ENCODE assay signal across 28 cellular contexts in the genomic region with DNA sequence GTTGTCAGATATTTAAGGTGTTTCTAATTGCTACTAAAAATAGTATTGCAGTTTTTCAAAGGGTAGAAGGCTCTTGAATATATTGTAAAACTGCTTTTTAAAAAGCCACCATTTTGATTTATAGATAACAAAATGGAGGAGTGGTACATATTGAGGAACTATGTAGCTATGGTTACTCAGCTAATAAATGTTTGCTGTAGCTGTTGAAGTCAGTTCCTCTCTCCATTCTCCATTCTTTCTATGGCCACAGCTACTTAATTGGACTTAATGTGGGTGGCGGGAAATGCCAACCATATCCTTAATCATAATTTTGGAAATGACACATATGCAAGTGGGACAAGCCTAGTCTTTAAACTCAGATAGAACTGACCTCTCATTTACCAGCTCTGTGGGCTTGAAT. TPM values are rescaled to one million over a fixed set of nuclear protein-coding genes. Genes with fewer than 3 reads are reported as not detected.
DNase-seq lines count a peak whose midpoint lies in the region; ATAC-seq, FAIRE-seq and TF ChIP-seq lines count a peak whose summit lies in the region.
"Had no signal": no experiment of that assay in that cellular context is flagged by ENCODE, and none has a peak within 500 bp of the region (broad histone marks: within the 10 kb centered on the region; RNA-seq: fewer than 3 reads in every experiment).

No MANE protein-coding gene starts in this region.

- H3F3A ChIP-seq in PC-9 (ENCODE audit: insufficient read depth, low read depth), result peaks cover 4% of the 10 kb centered on the region; the same call in 1 of the 2 replicates

- no peak for TF ChIP-seq CTCF in liver (IDR thresholded peaks at IDR 0.05; ENCODE audit: low read depth, low read length, missing input control)
- no peak for TF ChIP-seq CTCF in HepG2 (CRISPR knock-in tag; IDR thresholded peaks at IDR 0.05)
- TF ChIP-seq CTCF in PC-9 (conservative IDR thresholded peaks at IDR 0.05), result no peak

- H3K79me2 ChIP-seq in HepG2 (ENCODE audit: insufficient read depth, low read length), result no peaks in the 10 kb centered on the region
- H3K79me2 ChIP-seq in PC-9 (ENCODE audit: low read depth), result peaks cover 95% of the 10 kb centered on the region
- H3K79me2 ChIP-seq: parathyroid adenoma had no signal

- ATAC-seq in HepG2, result no peak
- no peak for ATAC-seq in HG02884 (IDR thresholded peaks at IDR 0.05; ENCODE audit: unreplicated experiment)
- ATAC-seq: GM23338, heart right ventricle, right cardiac atrium, SK-N-SH treated with all-trans-retinoic acid at 6 μM for 48 hours had no signal

- H3K27ac ChIP-seq in liver (ENCODE audit: low read depth in 1 of 2, low read length in 2 of 2), result no peak overlapping the region
- H3K27ac ChIP-seq in HepG2 (ENCODE audit: extremely low read length, insufficient read depth, low read length), result no peak overlapping the region
- peak overlapping the region; percentile 20; the same call in 1 of the 2 replicates for H3K27ac ChIP-seq in PC-9
- H3K27ac ChIP-seq: coronary artery, esophagus squamous epithelium, heart right ventricle, neural progenitor cell, parathyroid adenoma, RWPE1, spleen had no signal

- H3K9me2 ChIP-seq in PC-9 (ENCODE audit: insufficient read depth), result no peaks in the 10 kb centered on the region

- H3K4me3 ChIP-seq in liver (ENCODE audit: low read depth in 1 of 3, low read length in 3 of 3) (no peak overlapping the region), HepG2 (replicated peaks in 1 of 3; ENCODE audit: insufficient read depth in 1 of 3, low read depth in 2 of 3, low read length in 3 of 3) (no peak overlapping the region), PC-9 (no peak overlapping the region)
- H3K4me3 ChIP-seq: coronary artery, esophagus squamous epithelium, GM23338, heart right ventricle, neural progenitor cell, spleen had no signal

- H3K9me3 ChIP-seq in liver (ENCODE audit: control insufficient read depth in 4 of 4, low read length in 3 of 4), result no peaks in the 10 kb centered on the region
- no peaks in the 10 kb centered on the region for H3K9me3 ChIP-seq in HepG2 (ENCODE audit: low read length)
- H3K9me3 ChIP-seq in PC-9 (ENCODE audit: insufficient read depth, low read depth), result no peaks in the 10 kb centered on the region
- H3K9me3 ChIP-seq: esophagus squamous epithelium, heart right ventricle, spleen had no signal

- POLR2A ChIA-PET in HepG2 (lab: Yijun Ruan, JAX) (interaction anchor here (1.1 kb wide), 1 partner anchor 25 kb away, joined by 3 read pairs; the partner anchor contains the start of gene CDKN2B), PC-9 (lab: Charles Lee; ENCODE audit: unreplicated experiment) (no interaction called here)

- intact Hi-C loops in HepG2 (cut with micrococcal nuclease; ENCODE audit: unreplicated experiment), result no loop called here
- intact Hi-C loops in PC-9 (cut with micrococcal nuclease; ENCODE audit: unreplicated experiment), result loop anchor here (10.0 kb wide), 1 partner anchor 471 kb away; no protein-coding TSS in a partner anchor

- TF ChIP-seq POLR2A in HepG2 (IDR thresholded peaks at IDR 0.05; ENCODE audit: insufficient read depth in 1 of 2, low read depth in 2 of 2, low read length in 2 of 2), result no peak

- no peaks in the 10 kb centered on the region for H4K20me1 ChIP-seq in HepG2 (ENCODE audit: insufficient read depth, low read length)
- H4K20me1 ChIP-seq in PC-9 (ENCODE audit: insufficient read depth), result no peaks in the 10 kb centered on the region

- WGBS in liver, result 71% methylated on average over 1 of the region's 1 CpG
- WGBS in HepG2 (ENCODE audit: low lambda C conversion rate), result 10% methylated on average over 1 of the region's 1 CpG

- BruUV-seq in HepG2 (replicated peaks; lab: Mats Ljungman, UMichigan) (no TSS peak), PC-9 (replicated peaks; lab: Mats Ljungman, UMichigan) (no TSS peak)

- no peak for FAIRE-seq in HepG2 (lab: Jason Lieb, UNC)
- FAIRE-seq: astrocyte had no signal

- H3K9ac ChIP-seq in liver (ENCODE audit: low read depth in 1 of 2, low read length in 2 of 2) (no peak overlapping the region), HepG2 (ENCODE audit: insufficient read depth, low read depth, low read length) (no peak overlapping the region)
- H3K9ac ChIP-seq: neural progenitor cell, parathyroid adenoma had no signal

- H3K36me3 ChIP-seq in liver (ENCODE audit: control insufficient read depth in 4 of 4, insufficient read depth in 3 of 4, low read depth in 1 of 4, low read length in 3 of 4), result no peaks in the 10 kb centered on the region
- no peaks in the 10 kb centered on the region for H3K36me3 ChIP-seq in HepG2 (replicated peaks in 1 of 2; ENCODE audit: control insufficient read depth in 1 of 2, insufficient read depth in 2 of 2, low read length in 2 of 2)
- peaks cover 8% of the 10 kb centered on the region; the same call in 1 of the 2 replicates for H3K36me3 ChIP-seq in PC-9 (ENCODE audit: low read depth)
- H3K36me3 ChIP-seq: esophagus squamous epithelium, heart right ventricle, neural progenitor cell, spleen had no signal

- H3K4me1 ChIP-seq in liver (ENCODE audit: control insufficient read depth in 4 of 4, insufficient read depth in 4 of 4, low read length in 3 of 4) (no peaks in the 10 kb centered on the region), HepG2 (ENCODE audit: insufficient read depth, low read length) (no peaks in the 10 kb centered on the region), PC-9 (replicated peaks; ENCODE audit: insufficient read depth) (peaks cover 9% of the 10 kb centered on the region; the same call in 1 of the 2 replicates)
- H3K4me1 ChIP-seq: esophagus squamous epithelium, neural progenitor cell, parathyroid adenoma had no signal

- DNase-seq in HepG2 (ENCODE audit: low spot score) (no peak), NCI-H146 treated with DMSO at 0.1 percent for 48 hours (lab: John Stamatoyannopoulos, UW; ENCODE audit: unreplicated experiment) (peak; percentile 31), PC-9 (no peak), middle frontal gyrus (ENCODE audit: extremely low spot score, low spot score) (no peak), NK-92 (lab: John Stamatoyannopoulos, UW; ENCODE audit: unreplicated experiment) (no peak), NCI-H524 treated with DMSO at 0.1 percent for 48 hours (lab: John Stamatoyannopoulos, UW) (no peak)
- DNase-seq: ACHN; activated CD4-positive, alpha-beta T cell treated with anti-CD3 and anti-CD28 coated beads, Interleukin-2, amount 10 ng/mL, durations not matched to agents 24 days and 14 days; activated gamma-delta T cell treated with Interleukin-2 at 50 U/mL for 16 hours; activated T-cell treated with anti-CD3 and anti-CD28 coated beads, Interleukin-2, amount 50 U/mL, for 24 hours; esophagus squamous epithelium; foreskin melanocyte; heart right ventricle; right cardiac atrium; spleen; trophoblast cell had no signal

- no peak for TF ChIP-seq RAD21 in liver (IDR thresholded peaks at IDR 0.05)
- no peak for TF ChIP-seq RAD21 in HepG2 (CRISPR knock-in tag; IDR thresholded peaks at IDR 0.05)

- TF ChIP-seq EP300 in HepG2 (IDR thresholded peaks at IDR 0.05; ENCODE audit: low read depth in 2 of 2, low read length in 2 of 2) (no peak), HepG2 (CRISPR knock-in tag; IDR thresholded peaks at IDR 0.05; ENCODE audit: borderline replicate concordance) (no peak)

- H3K4me2 ChIP-seq in HepG2 (ENCODE audit: low read depth, low read length), result no peak overlapping the region
- H3K4me2 ChIP-seq in PC-9, result no peak overlapping the region
- H3K4me2 ChIP-seq: GM23338, neural progenitor cell had no signal

- H2AFZ ChIP-seq in HepG2 (ENCODE audit: low read length), result no peak overlapping the region
- no peak overlapping the region for H2AFZ ChIP-seq in PC-9
- H2AFZ ChIP-seq: GM23338, neural progenitor cell, parathyroid adenoma had no signal

- in situ Hi-C loops in HepG2 (cut with HindIII; ENCODE audit: extremely low pct_ligation_motif_present, low pct_unique_long_range_greater_than_20kb), result no loop called here

- peaks cover 0 to 8% (median 3%) of the 10 kb centered on the region in 4 donors for H3K27me3 ChIP-seq in liver (ENCODE audit: control insufficient read depth in 4 of 4, insufficient read depth in 4 of 4, low read length in 3 of 4)
- no peaks in the 10 kb centered on the region for H3K27me3 ChIP-seq in HepG2 (ENCODE audit: control insufficient read depth in 1 of 2, insufficient read depth in 2 of 2, low read length in 2 of 2)
- no peaks in the 10 kb centered on the region for H3K27me3 ChIP-seq in PC-9 (ENCODE audit: insufficient read depth, low read depth)

- CTCF ChIA-PET in HepG2 (lab: Yijun Ruan, JAX; ENCODE audit: low intra/inter-chr PET ratio, low total read pairs) (no interaction called here), PC-9 (lab: Charles Lee) (no interaction called here)

RNA-seq across cellular contexts. Expression of gene CDKN2A, which starts 10.7 kb away (rescaled TPM):
- under 1 TPM; 0.23 to 0.33 TPM for total RNA-seq in liver
- polyA plus RNA-seq in liver, result under 1 TPM; 0.52 to 0.76 TPM
- 4.2 TPM in 2 replicates for total RNA-seq in HepG2 (2016; rRNA removed; fragmentation: Illumina TruSeq; extraction: Trizol)
- total RNA-seq in HepG2 (2016; cell fraction: cytosol; rRNA removed; fragmentation: Illumina TruSeq; extraction: Trizol; ENCODE audit: low read depth), result 1.9 and 3.2 TPM in 2 replicates
- total RNA-seq in HepG2 (2016; cell fraction: insoluble cytoplasmic fraction; rRNA removed; fragmentation: Illumina TruSeq; extraction: Trizol), result 4.0 and 4.4 TPM in 2 replicates
- total RNA-seq in HepG2 (2016; cell fraction: membrane; rRNA removed; fragmentation: Illumina TruSeq; extraction: Trizol), result 3.2 and 4.1 TPM in 2 replicates
- total RNA-seq in HepG2 (2016; cell fraction: nucleus; rRNA removed; fragmentation: Illumina TruSeq; extraction: Trizol), result 1.3 and 1.7 TPM in 2 replicates
- polyA plus RNA-seq in HepG2 (2011; rRNA removed), result 4.8 and 7.4 TPM in 2 replicates
- 6.0 and 6.8 TPM in 2 replicates for polyA plus RNA-seq in HepG2 (2011; cell fraction: cytosol; rRNA removed)
- polyA plus RNA-seq in HepG2 (2011; cell fraction: nucleus; rRNA removed), result 4.8 and 7.1 TPM in 2 replicates
- polyA plus RNA-seq in HepG2 (2012), result 1.3 and 2.3 TPM in 2 replicates
- polyA plus RNA-seq in HepG2 (2016; cell fraction: cytosol; fragmentation: Illumina TruSeq; extraction: Trizol; ENCODE audit: low read depth), result 2.5 and 3.2 TPM in 2 replicates
- polyA plus RNA-seq in HepG2 (2016; cell fraction: insoluble cytoplasmic fraction; fragmentation: Illumina TruSeq; extraction: Trizol; ENCODE audit: low read depth), result 5.0 and 6.3 TPM in 2 replicates
- polyA plus RNA-seq in HepG2 (2016; cell fraction: membrane; fragmentation: Illumina TruSeq; extraction: Trizol; ENCODE audit: low read depth), result 3.5 and 3.6 TPM in 2 replicates
- 4.3 and 4.4 TPM in 2 replicates for polyA plus RNA-seq in HepG2 (2016; cell fraction: nucleus; fragmentation: Illumina TruSeq; extraction: Trizol; ENCODE audit: insufficient read depth, low read depth)
- polyA minus RNA-seq in HepG2 (2011; rRNA and poly(A)+ RNA removed; ENCODE audit: low replicate concordance), result 3.3 and 67.7 TPM in 2 replicates
- polyA minus RNA-seq in HepG2 (2011; cell fraction: cytosol; rRNA and poly(A)+ RNA removed), result 3.8 and 4.1 TPM in 2 replicates
- polyA minus RNA-seq in HepG2 (2011; cell fraction: nucleus; rRNA and poly(A)+ RNA removed), result 3.2 and 3.9 TPM in 2 replicates
- total RNA-seq in PC-9 (2021), result 282 and 404 TPM in 2 replicates
- total RNA-seq: Daoy, NCI-H460 had no signal

RNA-seq across cellular contexts. Expression of gene CDKN2B-AS1, which starts 11.1 kb away (rescaled TPM):
- total RNA-seq in liver, result under 1 TPM in 1 of 2 donors, not detected in 1; 0.42 TPM
- polyA plus RNA-seq in liver, result under 1 TPM in 1 of 2 donors, not detected in 1; 0.08 TPM
- 0.64 and 0.77 TPM in 2 replicates for total RNA-seq in HepG2 (2016; rRNA removed; fragmentation: Illumina TruSeq; extraction: Trizol)
- total RNA-seq in HepG2 (2016; cell fraction: cytosol; rRNA removed; fragmentation: Illumina TruSeq; extraction: Trizol; ENCODE audit: low read depth), result 0.35 TPM in 1 of 2 replicates, not detected in the other
- total RNA-seq in HepG2 (2016; cell fraction: insoluble cytoplasmic fraction; rRNA removed; fragmentation: Illumina TruSeq; extraction: Trizol), result 0.31 and 0.78 TPM in 2 replicates
- 0.31 and 0.76 TPM in 2 replicates for total RNA-seq in HepG2 (2016; cell fraction: membrane; rRNA removed; fragmentation: Illumina TruSeq; extraction: Trizol)
- 1.1 TPM in 1 of 2 replicates, not detected in the other for total RNA-seq in HepG2 (2016; cell fraction: nucleus; rRNA removed; fragmentation: Illumina TruSeq; extraction: Trizol)
- 1.8 and 2.3 TPM in 2 replicates for polyA plus RNA-seq in HepG2 (2011; rRNA removed)
- polyA plus RNA-seq in HepG2 (2011; cell fraction: cytosol; rRNA removed), result 0.78 and 1.1 TPM in 2 replicates
- 1.3 and 1.6 TPM in 2 replicates for polyA plus RNA-seq in HepG2 (2011; cell fraction: nucleus; rRNA removed)
- 0.27 TPM in 1 of 2 replicates, not detected in the other for polyA plus RNA-seq in HepG2 (2012)
- polyA plus RNA-seq in HepG2 (2016; cell fraction: cytosol; fragmentation: Illumina TruSeq; extraction: Trizol; ENCODE audit: low read depth), result 0.35 and 0.36 TPM in 2 replicates
- polyA plus RNA-seq in HepG2 (2016; cell fraction: insoluble cytoplasmic fraction; fragmentation: Illumina TruSeq; extraction: Trizol; ENCODE audit: low read depth), result 0.41 and 0.54 TPM in 2 replicates
- polyA plus RNA-seq in HepG2 (2016; cell fraction: membrane; fragmentation: Illumina TruSeq; extraction: Trizol; ENCODE audit: low read depth), result 0.39 and 0.51 TPM in 2 replicates
- polyA plus RNA-seq in HepG2 (2016; cell fraction: nucleus; fragmentation: Illumina TruSeq; extraction: Trizol; ENCODE audit: insufficient read depth, low read depth), result 0.47 and 1.1 TPM in 2 replicates
- 12.7 TPM in 1 of 2 replicates, not detected in the other for polyA minus RNA-seq in HepG2 (2011; rRNA and poly(A)+ RNA removed; ENCODE audit: low replicate concordance)
- not detected in 2 replicates for polyA minus RNA-seq in HepG2 (2011; cell fraction: cytosol; rRNA and poly(A)+ RNA removed)
- polyA minus RNA-seq in HepG2 (2011; cell fraction: nucleus; rRNA and poly(A)+ RNA removed), result 2.1 and 2.7 TPM in 2 replicates
- 11.6 and 12.5 TPM in 2 replicates for total RNA-seq in PC-9 (2021)
- total RNA-seq: cardiac septum, Daoy, NCI-H460 had no signal
- polyA plus RNA-seq: GM23338, heart right ventricle had no signal

RNA-seq across cellular contexts. Expression of gene CDKN2B, which starts 25.6 kb away (rescaled TPM):
- 1 to 10 TPM in 1 of 2 donors, under 1 TPM in 1; 0.33 to 1.3 TPM for total RNA-seq in liver
- polyA plus RNA-seq in liver, result under 1 TPM; 0.32 to 0.75 TPM
- total RNA-seq in HepG2 (2016; rRNA removed; fragmentation: Illumina TruSeq; extraction: Trizol), result 0.83 and 1.4 TPM in 2 replicates
- 0.09 and 0.20 TPM in 2 replicates for total RNA-seq in HepG2 (2016; cell fraction: cytosol; rRNA removed; fragmentation: Illumina TruSeq; extraction: Trizol; ENCODE audit: low read depth)
- 0.73 and 1.3 TPM in 2 replicates for total RNA-seq in HepG2 (2016; cell fraction: insoluble cytoplasmic fraction; rRNA removed; fragmentation: Illumina TruSeq; extraction: Trizol)
- 0.41 and 0.46 TPM in 2 replicates for total RNA-seq in HepG2 (2016; cell fraction: membrane; rRNA removed; fragmentation: Illumina TruSeq; extraction: Trizol)
- total RNA-seq in HepG2 (2016; cell fraction: nucleus; rRNA removed; fragmentation: Illumina TruSeq; extraction: Trizol), result 0.69 and 0.90 TPM in 2 replicates
- polyA plus RNA-seq in HepG2 (2011; rRNA removed), result 1.5 and 2.3 TPM in 2 replicates
- 1.4 and 1.7 TPM in 2 replicates for polyA plus RNA-seq in HepG2 (2011; cell fraction: cytosol; rRNA removed)
- 5.9 and 8.6 TPM in 2 replicates for polyA plus RNA-seq in HepG2 (2011; cell fraction: nucleus; rRNA removed)
- polyA plus RNA-seq in HepG2 (2012), result 0.48 and 1.5 TPM in 2 replicates
- 0.10 and 0.12 TPM in 2 replicates for polyA plus RNA-seq in HepG2 (2016; cell fraction: cytosol; fragmentation: Illumina TruSeq; extraction: Trizol; ENCODE audit: low read depth)
- polyA plus RNA-seq in HepG2 (2016; cell fraction: insoluble cytoplasmic fraction; fragmentation: Illumina TruSeq; extraction: Trizol; ENCODE audit: low read depth), result 1.1 and 1.4 TPM in 2 replicates
- polyA plus RNA-seq in HepG2 (2016; cell fraction: membrane; fragmentation: Illumina TruSeq; extraction: Trizol; ENCODE audit: low read depth), result 0.26 and 0.31 TPM in 2 replicates
- polyA plus RNA-seq in HepG2 (2016; cell fraction: nucleus; fragmentation: Illumina TruSeq; extraction: Trizol; ENCODE audit: insufficient read depth, low read depth), result 3.1 and 3.7 TPM in 2 replicates
- polyA minus RNA-seq in HepG2 (2011; rRNA and poly(A)+ RNA removed; ENCODE audit: low replicate concordance), result 0.54 and 6.2 TPM in 2 replicates
- polyA minus RNA-seq in HepG2 (2011; cell fraction: cytosol; rRNA and poly(A)+ RNA removed), result 0.40 and 1.1 TPM in 2 replicates
- polyA minus RNA-seq in HepG2 (2011; cell fraction: nucleus; rRNA and poly(A)+ RNA removed), result 2.4 and 3.4 TPM in 2 replicates
- total RNA-seq in PC-9 (2021), result 33.8 and 40.2 TPM in 2 replicates
- total RNA-seq: Daoy, NCI-H460 had no signal

Comparison
In these comparisons a context has a peak if more than half of its experiments do, and no peak if none do; other contexts are left out.
1. RNA of gene CDKN2A, which starts 10.7 kb away (total RNA-seq): 282 to 404 TPM in PC-9; 1.3 to 4.4 TPM in HepG2 and 0.23 to 0.33 TPM in liver; every median in the first group is over 10 times any median in the second.
2. RNA of gene CDKN2B, which starts 25.6 kb away (total RNA-seq): 33.8 to 40.2 TPM in PC-9; 0.09 to 1.4 TPM in HepG2 and 0.33 to 1.3 TPM in liver; every median in the first group is over 10 times any median in the second.